9 cellular contexts compared by ENCODE assay signal in genomic region chr1:223364685-223365382, GRCh38. TPM values are rescaled to one million over a fixed set of nuclear protein-coding genes. Genes with fewer than 3 reads are reported as not detected.
A peak's percentile ranks its signal among the peaks of the same experiment; 100 is the strongest.
DNase-seq lines count a peak whose midpoint lies in the region; ATAC-seq, FAIRE-seq and TF ChIP-seq lines count a peak whose summit lies in the region.
"Had no signal": no experiment of that assay in that cellular context is flagged by ENCODE, and none has a peak within 500 bp of the region (broad histone marks: within the 10 kb centered on the region; RNA-seq: fewer than 3 reads in every experiment).

No MANE protein-coding gene starts in this region.

- POLR2A ChIA-PET in CD8-positive, alpha-beta memory T cell (lab: Charles Lee): no interaction called here

- H3K9me3 Mint-ChIP-seq in CD8-positive, alpha-beta memory T cell: peaks cover 0 to 2% (median 0%) of the 10 kb centered on the region in 5 donors
- no peaks in the 10 kb centered on the region for H3K9me3 Mint-ChIP-seq in progenitor cell of endocrine pancreas (ENCODE audit: low read depth)

- CTCF ChIA-PET in CD8-positive, alpha-beta memory T cell (lab: Charles Lee): interaction anchor here (1.1 kb wide), 1 partner anchor 231 kb away, joined by 4 read pairs; no protein-coding TSS in a partner anchor

- no peaks in the 10 kb centered on the region for H3K36me3 ChIP-seq in CD8-positive, alpha-beta memory T cell (ENCODE audit: insufficient read depth, low read length)
- no peaks in the 10 kb centered on the region for H3K36me3 ChIP-seq in cardiac muscle cell
- no peaks in the 10 kb centered on the region for H3K36me3 ChIP-seq in osteoblast (ENCODE audit: insufficient read depth, low read length)

- peaks cover 3% of the 10 kb centered on the region for H3K27me3 ChIP-seq in CD8-positive, alpha-beta memory T cell (ENCODE audit: insufficient read depth, low read length, poor library complexity, severe bottlenecking)
- no peaks in the 10 kb centered on the region for H3K27me3 ChIP-seq in cardiac muscle cell
- peaks cover 51% of the 10 kb centered on the region for H3K27me3 ChIP-seq in osteoblast (ENCODE audit: insufficient read depth, low read length)

- peak overlapping the region; percentile 15 for H3K4me3 ChIP-seq in CD8-positive, alpha-beta memory T cell (ENCODE audit: low read length)
- H3K4me3 ChIP-seq in cardiac muscle cell (peak overlapping the region; percentile 60), osteoblast (ENCODE audit: insufficient read depth, low read length) (no peak overlapping the region)

- H3K36me3 Mint-ChIP-seq in CD8-positive, alpha-beta memory T cell: no peaks in the 10 kb centered on the region
- no peaks in the 10 kb centered on the region for H3K36me3 Mint-ChIP-seq in progenitor cell of endocrine pancreas (ENCODE audit: insufficient read depth)

- peak overlapping the region; percentile 59 to 85 (median 74) for H3K4me3 Mint-ChIP-seq in CD8-positive, alpha-beta memory T cell
- H3K4me3 Mint-ChIP-seq in progenitor cell of endocrine pancreas (ENCODE audit: low read depth): peak overlapping the region; percentile 75

- peak overlapping the region in 1 of 8 donors; percentile 61 for H3K27ac Mint-ChIP-seq in CD8-positive, alpha-beta memory T cell
- no peak overlapping the region for H3K27ac Mint-ChIP-seq in progenitor cell of endocrine pancreas

- TF ChIP-seq CTCF in cardiac muscle cell (IDR thresholded peaks at IDR 0.05; ENCODE audit: low read depth, low read length) (no peak), progenitor cell of endocrine pancreas (IDR thresholded peaks at IDR 0.05; ENCODE audit: unreplicated experiment) (no peak), osteoblast (IDR thresholded peaks at IDR 0.05; ENCODE audit: extremely low read depth, low read depth, low read length) (no peak)

- H4K20me1 ChIP-seq in osteoblast (ENCODE audit: insufficient read depth, low read length): no peaks in the 10 kb centered on the region

- no peak for TF ChIP-seq POLR2A in GM12892 (IDR thresholded peaks at IDR 0.05; ENCODE audit: low read depth, low read length)

- peaks cover 27 to 48% of the 10 kb centered on the region in 2 donors for H3K27me3 Mint-ChIP-seq in CD8-positive, alpha-beta memory T cell
- H3K27me3 Mint-ChIP-seq in progenitor cell of endocrine pancreas: peaks cover 45% of the 10 kb centered on the region

- peaks cover 12 to 26% (median 17%) of the 10 kb centered on the region in 3 donors for H3K4me1 Mint-ChIP-seq in CD8-positive, alpha-beta memory T cell
- peaks cover 14% of the 10 kb centered on the region for H3K4me1 Mint-ChIP-seq in progenitor cell of endocrine pancreas (ENCODE audit: low read depth)

- ATAC-seq in HG03354 (IDR thresholded peaks at IDR 0.05; ENCODE audit: poor library complexity, severe bottlenecking, unreplicated experiment) (peak; percentile 18), GM21447 (IDR thresholded peaks at IDR 0.05; ENCODE audit: unreplicated experiment) (no peak)

- H2AFZ ChIP-seq in osteoblast (ENCODE audit: low read length): no peak overlapping the region

- H3K27ac ChIP-seq in CD8-positive, alpha-beta memory T cell (ENCODE audit: low read depth, low read length): no peak overlapping the region
- H3K27ac ChIP-seq in cardiac muscle cell (no peak overlapping the region), osteoblast (ENCODE audit: low read depth, low read length) (no peak overlapping the region)

- peaks cover 9% of the 10 kb centered on the region for H3K4me1 ChIP-seq in CD8-positive, alpha-beta memory T cell (ENCODE audit: insufficient read depth, low read length)
- H3K4me1 ChIP-seq in cardiac muscle cell (ENCODE audit: low read depth) (peaks cover 20% of the 10 kb centered on the region), osteoblast (ENCODE audit: insufficient read depth, low read length) (peaks cover 7% of the 10 kb centered on the region)

- no peaks in the 10 kb centered on the region for H3K9me3 ChIP-seq in CD8-positive, alpha-beta memory T cell (ENCODE audit: low read length)
- H3K9me3 ChIP-seq in cardiac muscle cell (ENCODE audit: low read depth): no peaks in the 10 kb centered on the region
- H3K9me3 ChIP-seq in osteoblast (ENCODE audit: low read depth, low read length): no peaks in the 10 kb centered on the region

- DNase-seq in CD8-positive, alpha-beta memory T cell: peak in 3 of 5 donors; percentile 1 to 28 (median 3)
- DNase-seq in activated CD8-positive, alpha-beta memory T cell treated with anti-CD3 and anti-CD28 coated beads, Interleukin-2, amount 50 U/mL, for 48 hours: peak; percentile 63
- DNase-seq in cardiac muscle cell (ENCODE audit: low read depth in 1 of 2, low spot score in 1 of 2): peak in 1 of 2 donors; percentile 49
- no peak for DNase-seq in progenitor cell of endocrine pancreas (ENCODE audit: low spot score, unreplicated experiment)
- no peak for DNase-seq in osteoblast (ENCODE audit: insufficient read length, low spot score, missing footprints)
- no peak for DNase-seq in GM12892 (ENCODE audit: insufficient read length)

- no peak overlapping the region for H3K4me2 ChIP-seq in osteoblast (ENCODE audit: insufficient read depth, low read length)

- no peak for FAIRE-seq in GM12892 (lab: Jason Lieb, UNC)

- no peaks in the 10 kb centered on the region for H3K79me2 ChIP-seq in osteoblast (ENCODE audit: insufficient read depth, low read length)

RNA-seq across cellular contexts. Expression of gene SUSD4, which starts 0.9 kb away (rescaled TPM):
- total RNA-seq in CD8-positive, alpha-beta memory T cell: under 1 TPM; 0.16 to 0.18 TPM
- polyA plus RNA-seq in CD8-positive, alpha-beta memory T cell: 4.2 TPM
- total RNA-seq in cardiac muscle cell (20.9 and 24.8 TPM in 2 replicates), progenitor cell of endocrine pancreas (4.7 and 6.0 TPM in 2 replicates), osteoblast (0.29 TPM in 1 of 2 replicates, not detected in the other)
- 31.4 and 31.6 TPM in 2 replicates for polyA plus RNA-seq in cardiac muscle cell
- polyA plus RNA-seq in GM12892 (2012; ENCODE audit: missing spikeins): 0.08 TPM
- total RNA-seq: activated CD8-positive, alpha-beta memory T cell treated with anti-CD3 and anti-CD28 coated beads for 36 hours had no signal

RNA-seq across cellular contexts. Expression of gene CCDC185, which starts 28.4 kb away (rescaled TPM):
- total RNA-seq in CD8-positive, alpha-beta memory T cell: not detected
- polyA plus RNA-seq in CD8-positive, alpha-beta memory T cell: not detected
- total RNA-seq in cardiac muscle cell (not detected in 2 replicates), progenitor cell of endocrine pancreas (not detected in 2 replicates), osteoblast (not detected in 2 replicates)
- not detected in 2 replicates for polyA plus RNA-seq in cardiac muscle cell
- polyA plus RNA-seq in GM12892 (2012; ENCODE audit: missing spikeins): not detected
- total RNA-seq: activated CD8-positive, alpha-beta memory T cell treated with anti-CD3 and anti-CD28 coated beads for 36 hours had no signal

Comparison
In these comparisons a context has a peak if more than half of its experiments do, and no peak if none do; other contexts are left out.
1. DNase-seq: peak in CD8-positive, alpha-beta memory T cell (3 of 5) and activated CD8-positive, alpha-beta memory T cell treated with anti-CD3 and anti-CD28 coated beads, Interleukin-2, amount 50 U/mL, for 48 hours (single experiment); none in progenitor cell of endocrine pancreas (single experiment), osteoblast (single experiment) and GM12892 (single experiment).